2 cellular contexts compared by ENCODE assay signal in genomic region chr2:42193722-42194187, GRCh38.
TF ChIP-seq lines count a peak whose summit lies in the region.

No MANE protein-coding gene starts in this region.

TF ChIP-seq in HEK293, 187 proteins besides CTCF, POLR2A, EP300 and RAD21 (continued from another document):
- TF ChIP-seq PRDM6 (tag by site-specific recombination; IDR thresholded peaks at IDR 0.05) (peak; percentile 49; the same call in 1 of the 2 replicates), ZIC2 (tag by site-specific recombination; IDR thresholded peaks at IDR 0.05) (peak; percentile 53), FEZF1 (tag by site-specific recombination; IDR thresholded peaks at IDR 0.05) (0 out of 2 replicates have a peak, but pooled peaks have one; percentile 24)

TF ChIP-seq in K562, 482 proteins besides CTCF, POLR2A, EP300 and RAD21 (continued from another document):
- no peak for TF ChIP-seq ZNF518B (CRISPR knock-in tag; IDR thresholded peaks at IDR 0.05)
- TF ChIP-seq RHOXF2B (CRISPR knock-in tag; conservative IDR thresholded peaks at IDR 0.05): no peak
- TF ChIP-seq CEBPG (CRISPR knock-in tag; IDR thresholded peaks at IDR 0.05): no peak
- peak in 1 of 2 experiments; percentile 36; a peak in 1 of 4 replicates for TF ChIP-seq CEBPG (tag; conservative IDR thresholded peaks at IDR 0.05 in 1 of 2, IDR thresholded peaks at IDR 0.05 in 1 of 2)
- no peak for TF ChIP-seq EP400 (IDR thresholded peaks at IDR 0.05)
- no peak for TF ChIP-seq CHAMP1 (IDR thresholded peaks at IDR 0.05)
- no peak for TF ChIP-seq USF1 (CRISPR knock-in tag; IDR thresholded peaks at IDR 0.05)
- no peak for TF ChIP-seq BMI1 (IDR thresholded peaks at IDR 0.05; ENCODE audit: low read length)
- TF ChIP-seq HDAC2 (IDR thresholded peaks at IDR 0.05): no peak
- TF ChIP-seq GTF2A2 (tag; IDR thresholded peaks at IDR 0.05): no peak
- TF ChIP-seq IRF9 (tag; IDR thresholded peaks at IDR 0.05): no peak
- 0 out of 2 replicates have a peak, but pooled peaks have one; percentile 20 for TF ChIP-seq CEBPB (tag; IDR thresholded peaks at IDR 0.05)
TF ChIP-seq in K562: peak in this region for 2.
